12 cellular contexts compared by ENCODE assay signal in the genomic region with DNA sequence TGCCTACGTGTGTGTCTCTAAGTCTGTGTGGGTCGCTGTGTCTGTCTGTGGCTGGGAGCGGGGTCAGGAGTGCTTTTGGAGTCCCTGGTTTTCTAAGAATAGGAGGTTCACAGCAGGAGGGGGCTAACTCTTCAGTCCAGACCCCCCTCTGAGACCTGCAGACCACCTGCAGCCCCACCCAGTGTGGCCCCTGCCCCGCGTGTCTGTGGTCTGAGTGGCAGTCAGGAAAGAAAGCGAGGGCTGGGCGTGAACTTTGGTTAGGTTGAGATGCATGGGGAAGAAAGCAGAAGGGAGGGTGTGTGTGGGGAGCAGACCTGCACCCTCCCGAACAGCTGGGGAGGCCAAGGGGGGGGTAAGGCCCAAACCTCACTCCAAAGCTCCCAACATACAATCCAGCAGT.
DNase-seq lines count a peak whose midpoint lies in the region; ATAC-seq and TF ChIP-seq lines count a peak whose summit lies in the region.
"Had no signal": no experiment of that assay in that cellular context is flagged by ENCODE, and none has a peak within 500 bp of the region (broad histone marks: within the 10 kb centered on the region; RNA-seq: fewer than 3 reads in every experiment).

No MANE protein-coding gene starts in this region.

- H3K36me3 ChIP-seq in PC-9 (ENCODE audit: low read depth) (no peaks in the 10 kb centered on the region), mesodermal cell (ENCODE audit: control insufficient read depth, insufficient read depth, low read length) (no peaks in the 10 kb centered on the region), stomach (no peaks in the 10 kb centered on the region)

- peaks cover 56% of the 10 kb centered on the region for H3F3A ChIP-seq in PC-9 (ENCODE audit: insufficient read depth, low read depth)

- H3K36me3 Mint-ChIP-seq in chondrocyte (ENCODE audit: low read depth) = no peaks in the 10 kb centered on the region
- H3K36me3 Mint-ChIP-seq in T-helper 17 cell (ENCODE audit: low read depth) = peaks cover 3% of the 10 kb centered on the region
- H3K36me3 Mint-ChIP-seq: stimulated activated memory B cell treated with anti-CD40 and anti-IgM and Interleukin-4, amounts not matched to agents 10 μg/mL and 1 μg/mL and 100 μg/mL, for 72 hours had no signal

- no peaks in the 10 kb centered on the region for H3K79me2 ChIP-seq in PC-9 (ENCODE audit: low read depth)

- H3K27ac ChIP-seq in PC-9 (peak overlapping the region; percentile 100), mesodermal cell (ENCODE audit: low read depth, low read length, severe bottlenecking) (peak overlapping the region; percentile 100), stomach (peak overlapping the region in 4 of 5 donors; percentile 77 to 93 (median 85))

- ATAC-seq in GM18873 (IDR thresholded peaks at IDR 0.05; ENCODE audit: low FRiP score, unreplicated experiment) (no peak), T-helper 17 cell (no peak), GM21737 (IDR thresholded peaks at IDR 0.05; ENCODE audit: unreplicated experiment) (no peak)
- ATAC-seq: stimulated activated memory B cell treated with anti-CD40 and anti-IgM and Interleukin-4, amounts not matched to agents 10 μg/mL and 1 μg/mL and 100 μg/mL, for 72 hours had no signal

- peaks cover 4% of the 10 kb centered on the region for H3K9me3 Mint-ChIP-seq in chondrocyte (ENCODE audit: low read depth)
- H3K9me3 Mint-ChIP-seq: stimulated activated memory B cell treated with anti-CD40 and anti-IgM and Interleukin-4, amounts not matched to agents 10 μg/mL and 1 μg/mL and 100 μg/mL, for 72 hours had no signal

- BruUV-seq in PC-9 (replicated peaks; lab: Mats Ljungman, UMichigan) = TSS peak; percentile 94

- H3K27me3 Mint-ChIP-seq in chondrocyte (ENCODE audit: low read depth) (no peaks in the 10 kb centered on the region), T-helper 17 cell (peaks cover 47% of the 10 kb centered on the region)

- WGBS in mesodermal cell (ENCODE audit: insufficient coverage in 2 of 2), 2 experiments = 95% methylated on average over 6 of the region's 8 CpGs; no CpG with 5 or more reads in 1 of the 2 experiments
- 67 to 79% (median 72%) methylated on average over 8 of the region's 8 CpGs for WGBS in stomach, 5 donors

- intact Hi-C loops in PC-9 (cut with micrococcal nuclease; ENCODE audit: unreplicated experiment) = loop anchor here (1.0 to 5.0 kb wide), 6 partner anchors 40 to 211 kb away; a partner anchor contains a TSS
- intact Hi-C loops in stomach (cut with DNase I; ENCODE audit: low total_unique reads) = no loop called here

- H3K4me3 ChIP-seq in PC-9 (peak overlapping the region; percentile 46; the same call in 1 of the 2 replicates), mesodermal cell (ENCODE audit: extremely low read depth, insufficient read depth, low read length, poor library complexity, severe bottlenecking) (no peak overlapping the region), stomach (no peak overlapping the region)

- DNase-seq in PC-9 = no peak
- no peak for DNase-seq in chondrocyte (ENCODE audit: low spot score)
- DNase-seq in stomach = no peak
- DNase-seq in cortex of kidney (lab: John Stamatoyannopoulos, UW) = no peak
- no peak for DNase-seq in T-helper 17 cell
- DNase-seq: activated naive CD4-positive, alpha-beta T cell; NCI-H2107; stimulated activated CD4-positive, alpha-beta T cell treated with anti-CD3 and anti-CD28 coated beads, Interleukin-4, amount 100 ng/mL, for 4 hours had no signal

- H4K20me1 ChIP-seq in PC-9 (ENCODE audit: insufficient read depth) = no peaks in the 10 kb centered on the region

- CTCF ChIA-PET in PC-9 (lab: Charles Lee) = no interaction called here

- POLR2A ChIA-PET in PC-9 (lab: Charles Lee; ENCODE audit: unreplicated experiment) = interaction anchor here (0.7 kb wide), 1 partner anchor 150 kb away, joined by 3 read pairs; no protein-coding TSS in a partner anchor

- TF ChIP-seq EP300 in stomach (IDR thresholded peaks at IDR 0.05) = no peak

- H3K4me2 ChIP-seq in PC-9 = peak overlapping the region; percentile 79

- peaks cover 76% of the 10 kb centered on the region for H3K4me1 Mint-ChIP-seq in chondrocyte (ENCODE audit: low read depth)
- no peaks in the 10 kb centered on the region for H3K4me1 Mint-ChIP-seq in T-helper 17 cell
- H3K4me1 Mint-ChIP-seq: stimulated activated memory B cell treated with anti-CD40 and anti-IgM and Interleukin-4, amounts not matched to agents 10 μg/mL and 1 μg/mL and 100 μg/mL, for 72 hours had no signal

- peaks cover 77% of the 10 kb centered on the region for H3K4me1 ChIP-seq in PC-9 (replicated peaks; ENCODE audit: insufficient read depth)
- peaks cover 53% of the 10 kb centered on the region for H3K4me1 ChIP-seq in mesodermal cell (ENCODE audit: control insufficient read depth, insufficient read depth, low read length, poor library complexity, severe bottlenecking)
- peaks cover 22 to 55% (median 39%) of the 10 kb centered on the region in 4 donors for H3K4me1 ChIP-seq in stomach

- TF ChIP-seq POLR2A in stomach (IDR thresholded peaks at IDR 0.05) = no peak

- H3K9me2 ChIP-seq in PC-9 (ENCODE audit: insufficient read depth) = no peaks in the 10 kb centered on the region

- no peak for TF ChIP-seq CTCF in PC-9 (conservative IDR thresholded peaks at IDR 0.05)
- TF ChIP-seq CTCF in chondrocyte (IDR thresholded peaks at IDR 0.05) = no peak
- no peak for TF ChIP-seq CTCF in stomach (IDR thresholded peaks at IDR 0.05)

- H3K4me3 Mint-ChIP-seq in chondrocyte (ENCODE audit: unreplicated experiment) (no peak overlapping the region), T-helper 17 cell (no peak overlapping the region)
- H3K4me3 Mint-ChIP-seq: stimulated activated memory B cell treated with anti-CD40 and anti-IgM and Interleukin-4, amounts not matched to agents 10 μg/mL and 1 μg/mL and 100 μg/mL, for 72 hours had no signal

- H3K27ac Mint-ChIP-seq in chondrocyte (ENCODE audit: unreplicated experiment) = peak overlapping the region; percentile 99
- no peak overlapping the region for H3K27ac Mint-ChIP-seq in T-helper 17 cell
- H3K27ac Mint-ChIP-seq: stimulated activated memory B cell treated with anti-CD40 and anti-IgM and Interleukin-4, amounts not matched to agents 10 μg/mL and 1 μg/mL and 100 μg/mL, for 72 hours had no signal

- no peaks in the 10 kb centered on the region for H3K9me3 ChIP-seq in PC-9 (ENCODE audit: insufficient read depth, low read depth)
- H3K9me3 ChIP-seq in mesodermal cell (ENCODE audit: control insufficient read depth, low read length) = no peaks in the 10 kb centered on the region
- no peaks in the 10 kb centered on the region for H3K9me3 ChIP-seq in stomach
- no peaks in the 10 kb centered on the region for H3K9me3 ChIP-seq in T-helper 17 cell (ENCODE audit: control insufficient read depth, low read length, poor library complexity, severe bottlenecking)

- H2AFZ ChIP-seq in PC-9 = no peak overlapping the region

- H3K27me3 ChIP-seq in PC-9 (ENCODE audit: insufficient read depth, low read depth) = no peaks in the 10 kb centered on the region
- no peaks in the 10 kb centered on the region for H3K27me3 ChIP-seq in stomach
